9 cellular contexts compared by ENCODE assay signal in the genomic region with DNA sequence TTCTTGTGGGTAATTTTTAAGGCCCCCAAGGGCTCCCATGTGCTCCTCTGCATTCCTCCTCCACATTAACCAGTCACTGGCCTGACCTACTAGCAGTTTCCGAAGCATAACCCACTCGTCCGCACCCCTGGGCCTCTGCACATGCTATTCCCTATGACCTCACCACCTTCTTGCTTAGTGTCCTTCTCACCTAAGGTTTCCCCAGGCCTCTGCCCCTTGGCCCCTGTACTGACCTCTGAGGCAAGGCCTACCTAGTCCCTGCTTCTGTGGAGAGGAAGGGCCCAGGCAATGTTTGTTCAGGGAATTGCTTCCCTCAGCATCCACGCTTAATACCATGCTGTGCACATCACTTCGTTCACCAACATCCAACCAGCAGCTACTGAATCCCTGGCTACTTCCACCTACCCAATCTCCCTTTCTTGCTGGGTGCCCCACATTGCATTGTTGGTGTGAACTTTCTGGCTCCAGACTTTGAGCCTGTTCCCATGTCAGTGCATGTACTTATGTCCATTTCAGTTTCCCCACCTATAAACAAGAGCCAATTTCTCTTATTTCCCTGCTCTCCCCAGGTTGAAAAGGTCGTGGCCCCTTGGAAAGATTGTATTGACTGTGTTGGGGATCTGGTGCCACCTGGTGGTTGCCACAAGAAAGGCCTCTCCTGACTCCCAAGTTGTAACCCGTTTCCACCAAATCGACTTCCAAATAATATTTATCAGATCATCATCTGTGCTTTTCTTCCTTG. TPM values are rescaled to one million over a fixed set of nuclear protein-coding genes. Genes with fewer than 3 reads are reported as not detected.
DNase-seq lines count a peak whose midpoint lies in the region; ATAC-seq and TF ChIP-seq lines count a peak whose summit lies in the region.
"Had no signal": no experiment of that assay in that cellular context is flagged by ENCODE, and none has a peak within 500 bp of the region (broad histone marks: within the 10 kb centered on the region; RNA-seq: fewer than 3 reads in every experiment).

No MANE protein-coding gene starts in this region.

- H3K9me2 ChIP-seq in PC-9 (ENCODE audit: insufficient read depth): no peaks in the 10 kb centered on the region

- H3K4me3 ChIP-seq in PC-9 (no peak overlapping the region), body of pancreas (no peak overlapping the region), tibial artery (no peak overlapping the region)
- H3K4me3 ChIP-seq: SJCRH30 had no signal

- ATAC-seq in HG02759 (IDR thresholded peaks at IDR 0.05; ENCODE audit: unreplicated experiment) (peak; percentile 57), body of pancreas (peak; percentile 62), HG03521 (IDR thresholded peaks at IDR 0.05; ENCODE audit: unreplicated experiment) (no peak), omental fat pad (ENCODE audit: low FRiP score) (no peak)

- POLR2A ChIA-PET in PC-9 (lab: Charles Lee; ENCODE audit: unreplicated experiment): no interaction called here

- H3K27ac ChIP-seq in PC-9 (no peak overlapping the region), body of pancreas (no peak overlapping the region), tibial artery (no peak overlapping the region)
- H3K27ac ChIP-seq: SJCRH30 had no signal

- peak overlapping the region; percentile 10; the same call in 1 of the 2 replicates for H3K4me2 ChIP-seq in PC-9

- CTCF ChIA-PET in PC-9 (lab: Charles Lee): interaction anchor here (1.6 kb wide), 1 partner anchor 18 kb away, joined by 3 read pairs; no protein-coding TSS in a partner anchor

- peak; percentile 8 for DNase-seq in DMS153 (lab: John Stamatoyannopoulos, UW)
- DNase-seq in PC-9: peak in 1 of 2 experiments; percentile 40
- peak; percentile 44 to 63 (median 60) for DNase-seq in body of pancreas
- DNase-seq in left kidney (ENCODE audit: low read depth, low spot score): peak; percentile 62
- DNase-seq in tibial artery: no peak
- DNase-seq in omental fat pad (ENCODE audit: low spot score): no peak

- no TSS peak for BruUV-seq in PC-9 (replicated peaks; lab: Mats Ljungman, UMichigan)

- H3F3A ChIP-seq in PC-9 (ENCODE audit: insufficient read depth, low read depth): no peaks in the 10 kb centered on the region

- H3K9me3 ChIP-seq in PC-9 (ENCODE audit: insufficient read depth, low read depth): no peaks in the 10 kb centered on the region
- no peaks in the 10 kb centered on the region for H3K9me3 ChIP-seq in body of pancreas
- no peaks in the 10 kb centered on the region for H3K9me3 ChIP-seq in tibial artery
- H3K9me3 ChIP-seq: SJCRH30 had no signal

- no peak for TF ChIP-seq POLR2A in body of pancreas (IDR thresholded peaks at IDR 0.05)

- no peak overlapping the region for H2AFZ ChIP-seq in PC-9

- H4K20me1 ChIP-seq in PC-9 (ENCODE audit: insufficient read depth): no peaks in the 10 kb centered on the region

- no peaks in the 10 kb centered on the region for H3K4me1 ChIP-seq in PC-9 (replicated peaks; ENCODE audit: insufficient read depth)
- no peaks in the 10 kb centered on the region for H3K4me1 ChIP-seq in body of pancreas
- no peaks in the 10 kb centered on the region for H3K4me1 ChIP-seq in tibial artery
- H3K4me1 ChIP-seq: SJCRH30 had no signal

- H3K79me2 ChIP-seq in PC-9 (ENCODE audit: low read depth): no peaks in the 10 kb centered on the region

- intact Hi-C loops in PC-9 (cut with micrococcal nuclease; ENCODE audit: unreplicated experiment) (loop anchor here (1.0 to 10.0 kb wide), 3 partner anchors 18 to 645 kb away; no protein-coding TSS in a partner anchor), body of pancreas (cut with DNase I) (loop anchor here (5.0 to 10.0 kb wide), 2 partner anchors 142 to 255 kb away; no protein-coding TSS in a partner anchor), tibial artery (cut with DNase I; ENCODE audit: low total_unique reads) (loop anchor here (10.0 kb wide), 1 partner anchor 245 kb away; no protein-coding TSS in a partner anchor)

- H3K27me3 ChIP-seq in PC-9 (ENCODE audit: insufficient read depth, low read depth) (0 out of 2 replicates have a peak, but pooled peaks cover 3% of the 10 kb centered on the region), body of pancreas (no peaks in the 10 kb centered on the region), tibial artery (peaks cover 0 to 4% of the 10 kb centered on the region in 2 donors)
- H3K27me3 ChIP-seq: SJCRH30 had no signal

- peak; percentile 96 for TF ChIP-seq CTCF in PC-9 (conservative IDR thresholded peaks at IDR 0.05)
- peak; percentile 73 to 90 (median 82) for TF ChIP-seq CTCF in body of pancreas (IDR thresholded peaks at IDR 0.05)
- peak; percentile 69 to 81 for TF ChIP-seq CTCF in tibial artery (IDR thresholded peaks at IDR 0.05)
- TF ChIP-seq CTCF in omental fat pad (IDR thresholded peaks at IDR 0.05): no peak

- WGBS in body of pancreas, 2 donors: 37 to 39% methylated on average over 8 of the region's 8 CpGs

- H3K36me3 ChIP-seq in PC-9 (ENCODE audit: low read depth) (no peaks in the 10 kb centered on the region), body of pancreas (replicated peaks in 1 of 2; ENCODE audit: insufficient read depth in 1 of 2, low read depth in 2 of 2) (no peaks in the 10 kb centered on the region), tibial artery (no peaks in the 10 kb centered on the region)
- H3K36me3 ChIP-seq: SJCRH30 had no signal

RNA-seq across cellular contexts. Expression of a gene that starts 19.2 kb away (rescaled TPM):
- total RNA-seq in PC-9 (2021) (18.2 and 18.4 TPM in 2 replicates), body of pancreas (1 to 10 TPM; 6.0 to 7.6 TPM), omental fat pad (1 to 10 TPM; 3.8 to 6.5 (median 4.1) TPM)

Comparison
In these comparisons a context has a peak if more than half of its experiments do, and no peak if none do; other contexts are left out.
1. DNase-seq: peak in DMS153 (single experiment), body of pancreas (4 of 4) and left kidney (single experiment); none in tibial artery (0 of 2) and omental fat pad (single experiment).
2. ATAC-seq: peak in HG02759 (single experiment) and body of pancreas (single experiment); none in HG03521 (single experiment) and omental fat pad (single experiment).
3. CTCF ChIP-seq: peak in PC-9 (single experiment), body of pancreas (7 of 7) and tibial artery (2 of 2); none in omental fat pad (0 of 3).